2 cellular contexts compared by ENCODE assay signal in the genomic region with DNA sequence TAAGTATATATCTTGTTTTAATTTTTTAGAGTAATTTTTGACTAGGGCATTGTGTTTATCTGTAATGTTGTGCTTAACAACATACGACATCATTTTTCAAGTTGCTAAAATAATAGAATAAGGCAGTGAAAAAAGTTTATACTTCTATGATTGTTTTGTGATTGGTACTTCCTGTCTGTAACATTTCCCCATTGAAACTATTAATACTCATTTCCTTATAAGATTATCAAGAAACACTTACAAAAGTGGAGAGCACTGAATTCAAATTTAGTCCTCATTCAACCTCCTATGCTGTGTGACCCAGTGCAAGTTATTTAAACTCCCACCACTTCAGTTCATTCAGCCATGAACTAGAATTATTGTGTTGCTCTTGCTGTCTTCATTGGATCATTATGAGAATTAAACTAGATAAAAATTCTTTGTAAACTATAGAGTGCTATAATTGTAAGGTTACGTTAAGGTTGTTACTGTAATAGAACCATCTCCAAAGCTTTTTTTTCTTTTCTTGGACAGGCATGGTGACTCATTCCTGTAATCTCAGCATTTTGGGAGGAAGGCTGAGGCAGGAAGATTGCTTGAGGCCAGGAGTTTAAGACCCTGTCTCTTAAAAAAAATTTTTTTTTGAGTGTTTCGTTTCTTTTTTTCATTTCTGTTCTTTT.
TF ChIP-seq lines count a peak whose summit lies in the region.

No MANE protein-coding gene starts in this region.

TF ChIP-seq in IMR-90, 13 proteins besides CTCF, POLR2A, EP300 and RAD21:
- TF ChIP-seq FOS (IDR thresholded peaks at IDR 0.05; ENCODE audit: low read depth, low read length) (peak; percentile 71), RCOR1 (IDR thresholded peaks at IDR 0.05; ENCODE audit: insufficient replicate concordance, low read length) (no peak), SMC3 (IDR thresholded peaks at IDR 0.05; ENCODE audit: low read depth, low read length) (no peak)
- TF ChIP-seq, protein P1, sequence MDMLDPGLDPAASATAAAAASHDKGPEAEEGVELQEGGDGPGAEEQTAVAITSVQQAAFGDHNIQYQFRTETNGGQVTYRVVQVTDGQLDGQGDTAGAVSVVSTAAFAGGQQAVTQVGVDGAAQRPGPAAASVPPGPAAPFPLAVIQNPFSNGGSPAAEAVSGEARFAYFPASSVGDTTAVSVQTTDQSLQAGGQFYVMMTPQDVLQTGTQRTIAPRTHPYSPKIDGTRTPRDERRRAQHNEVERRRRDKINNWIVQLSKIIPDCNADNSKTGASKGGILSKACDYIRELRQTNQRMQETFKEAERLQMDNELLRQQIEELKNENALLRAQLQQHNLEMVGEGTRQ (IDR thresholded peaks at IDR 0.05; ENCODE audit: low read depth, low read length), result no peak

TF ChIP-seq in GM12891, 5 proteins besides CTCF, POLR2A, EP300 and RAD21:
- TF ChIP-seq PAX5 (IDR thresholded peaks at IDR 0.05; ENCODE audit: insufficient read depth, low read length, severe bottlenecking) (no peak), TAF1 (IDR thresholded peaks at IDR 0.05; ENCODE audit: low read depth, low read length) (no peak), POU2F2 (IDR thresholded peaks at IDR 0.05; ENCODE audit: low read depth, low read length) (no peak), POLR2AphosphoS5 (IDR thresholded peaks at IDR 0.05; ENCODE audit: low read depth, low read length) (no peak), SPI1 (IDR thresholded peaks at IDR 0.05; ENCODE audit: low read depth, low read length) (no peak)
